In genomic region chr17:69574257-69575197, GRCh38 we compare ENCODE assay signal across 12 cellular contexts.
DNase-seq lines count a peak whose midpoint lies in the region; ATAC-seq, FAIRE-seq and TF ChIP-seq lines count a peak whose summit lies in the region.
"Had no signal": no experiment of that assay in that cellular context is flagged by ENCODE, and none has a peak within 500 bp of the region (broad histone marks: within the 10 kb centered on the region; RNA-seq: fewer than 3 reads in every experiment).

No MANE protein-coding gene starts in this region.

- no peak overlapping the region for H3K4me3 Mint-ChIP-seq in Calu3 (ENCODE audit: low read depth, unreplicated experiment)
- H3K4me3 Mint-ChIP-seq in CD8-positive, alpha-beta memory T cell = no peak overlapping the region
- H3K4me3 Mint-ChIP-seq in activated CD8-positive, alpha-beta T cell treated with anti-CD3 and anti-CD28 coated beads for 36 hours = no peak overlapping the region
- H3K4me3 Mint-ChIP-seq: T-cell had no signal

- DNase-seq in GM12891 (ENCODE audit: insufficient read length, low spot score) (no peak), SK-N-SH (no peak), fibroblast of the conjunctiva (ENCODE audit: low read depth) (peak; percentile 14), retinal pigment epithelial cell (ENCODE audit: low read depth) (peak; percentile 55), Calu3 (no peak), LoVo (ENCODE audit: low spot score) (no peak)
- DNase-seq in CD8-positive, alpha-beta memory T cell = no peak
- DNase-seq in activated CD8-positive, alpha-beta T cell treated with anti-CD3 and anti-CD28 coated beads for 36 hours = no peak
- DNase-seq: aorta, DMS153, mucosa of descending colon, T-cell had no signal

- no peak overlapping the region for H3K9ac ChIP-seq in SK-N-SH

- H3K4me3 ChIP-seq in SK-N-SH (ENCODE audit: low read depth in 2 of 2, low read length in 1 of 2) (no peak overlapping the region), retinal pigment epithelial cell (ENCODE audit: low read length) (no peak overlapping the region)
- H3K4me3 ChIP-seq in CD8-positive, alpha-beta memory T cell (ENCODE audit: low read length) = no peak overlapping the region
- H3K4me3 ChIP-seq: mucosa of descending colon had no signal

- H3K9me3 Mint-ChIP-seq in Calu3 (ENCODE audit: low read depth, unreplicated experiment) = peaks cover 2% of the 10 kb centered on the region
- H3K9me3 Mint-ChIP-seq in CD8-positive, alpha-beta memory T cell = no peaks in the 10 kb centered on the region
- H3K9me3 Mint-ChIP-seq in activated CD8-positive, alpha-beta T cell treated with anti-CD3 and anti-CD28 coated beads for 36 hours = no peaks in the 10 kb centered on the region
- H3K9me3 Mint-ChIP-seq: T-cell had no signal

- TF ChIP-seq CTCF in SK-N-SH (IDR thresholded peaks at IDR 0.05) (no peak), retinal pigment epithelial cell (conservative IDR thresholded peaks at IDR 0.05; ENCODE audit: low read depth, low read length) (no peak), Calu3 (IDR thresholded peaks at IDR 0.05; ENCODE audit: unreplicated experiment) (no peak)
- no peak for TF ChIP-seq CTCF in activated CD8-positive, alpha-beta T cell treated with anti-CD3 and anti-CD28 coated beads for 36 hours (IDR thresholded peaks at IDR 0.05)

- H3K4me1 Mint-ChIP-seq in Calu3 (ENCODE audit: low read depth, unreplicated experiment) = no peaks in the 10 kb centered on the region
- H3K4me1 Mint-ChIP-seq in CD8-positive, alpha-beta memory T cell = no peaks in the 10 kb centered on the region
- no peaks in the 10 kb centered on the region for H3K4me1 Mint-ChIP-seq in activated CD8-positive, alpha-beta T cell treated with anti-CD3 and anti-CD28 coated beads for 36 hours (ENCODE audit: low read depth)

- no peak overlapping the region for H3K27ac Mint-ChIP-seq in Calu3 (ENCODE audit: unreplicated experiment)
- no peak overlapping the region for H3K27ac Mint-ChIP-seq in CD8-positive, alpha-beta memory T cell
- no peak overlapping the region for H3K27ac Mint-ChIP-seq in activated CD8-positive, alpha-beta T cell treated with anti-CD3 and anti-CD28 coated beads for 36 hours
- H3K27ac Mint-ChIP-seq: T-cell had no signal

- CTCF ChIA-PET in SK-N-SH (lab: Yijun Ruan, JAX) (interaction anchor here (1.3 to 3.5 kb wide), 6 partner anchors 33 to 1055 kb away, joined by 3 to 13 read pairs (median 4); no protein-coding TSS in a partner anchor), Calu3 (lab: Charles Lee) (no interaction called here)
- CTCF ChIA-PET in CD8-positive, alpha-beta memory T cell (lab: Charles Lee) = no interaction called here
- CTCF ChIA-PET in activated CD8-positive, alpha-beta T cell treated with anti-CD3 and anti-CD28 coated beads for 36 hours (lab: Charles Lee) = no interaction called here

- no peak for ATAC-seq in activated CD8-positive, alpha-beta T cell treated with anti-CD3 and anti-CD28 coated beads for 36 hours
- ATAC-seq: mucosa of descending colon, T-cell had no signal

- H3K9me3 ChIP-seq in SK-N-SH = no peaks in the 10 kb centered on the region
- no peaks in the 10 kb centered on the region for H3K9me3 ChIP-seq in CD8-positive, alpha-beta memory T cell (ENCODE audit: low read length)
- H3K9me3 ChIP-seq: mucosa of descending colon had no signal

- TF ChIP-seq EP300 in SK-N-SH (IDR thresholded peaks at IDR 0.05; ENCODE audit: borderline replicate concordance in 1 of 2, low read depth in 1 of 2, low read length in 1 of 2) = no peak

- H3K36me3 ChIP-seq in SK-N-SH (replicated peaks in 1 of 2; ENCODE audit: control insufficient read depth in 1 of 2, insufficient read depth in 2 of 2, low read length in 1 of 2) = no peaks in the 10 kb centered on the region
- no peaks in the 10 kb centered on the region for H3K36me3 ChIP-seq in CD8-positive, alpha-beta memory T cell (ENCODE audit: insufficient read depth, low read length)

- H3K27me3 ChIP-seq in SK-N-SH (ENCODE audit: insufficient read depth) = no peaks in the 10 kb centered on the region
- H3K27me3 ChIP-seq in CD8-positive, alpha-beta memory T cell (ENCODE audit: insufficient read depth, low read length, poor library complexity, severe bottlenecking) = no peaks in the 10 kb centered on the region

- no peaks in the 10 kb centered on the region for H3K79me2 ChIP-seq in SK-N-SH (ENCODE audit: insufficient read depth)

- peak; percentile 9 for FAIRE-seq in GM12891 (lab: Jason Lieb, UNC)

- 77% methylated on average over 10 of the region's 10 CpGs for WGBS in SK-N-SH (ENCODE audit: low lambda C conversion rate)

- H3K9me2 ChIP-seq in SK-N-SH = no peaks in the 10 kb centered on the region

- TF ChIP-seq POLR2A in GM12891 (IDR thresholded peaks at IDR 0.05; ENCODE audit: low read depth, low read length) = no peak

- H3F3A ChIP-seq in SK-N-SH (replicated peaks; ENCODE audit: insufficient read depth) = peaks cover 17% of the 10 kb centered on the region

- peak overlapping the region; percentile 1; the same call in 1 of the 2 replicates for H3K4me2 ChIP-seq in SK-N-SH

- H3K27ac ChIP-seq in SK-N-SH (ENCODE audit: low read depth in 2 of 2, low read length in 1 of 2) = peak overlapping the region in 1 of 2 experiments; percentile 11; a peak in 2 of 4 replicates
- H3K27ac ChIP-seq in CD8-positive, alpha-beta memory T cell (ENCODE audit: low read depth, low read length) = no peak overlapping the region

- no TSS peak for BruUV-seq in Calu3 (replicated peaks; lab: Mats Ljungman, UMichigan)

- no peaks in the 10 kb centered on the region for H3K27me3 Mint-ChIP-seq in Calu3 (ENCODE audit: unreplicated experiment)
- peaks cover 0 to 34% of the 10 kb centered on the region in 2 donors for H3K27me3 Mint-ChIP-seq in CD8-positive, alpha-beta memory T cell
- peaks cover 2% of the 10 kb centered on the region for H3K27me3 Mint-ChIP-seq in activated CD8-positive, alpha-beta T cell treated with anti-CD3 and anti-CD28 coated beads for 36 hours

- intact Hi-C loops in Calu3 (cut with micrococcal nuclease; ENCODE audit: unreplicated experiment) = no loop called here
- intact Hi-C loops in activated CD8-positive, alpha-beta T cell treated with anti-CD3 and anti-CD28 coated beads for 36 hours (cut with micrococcal nuclease) = loop anchor here (5.0 kb wide), 1 partner anchor 423 kb away; no protein-coding TSS in a partner anchor

- no peak overlapping the region for H2AFZ ChIP-seq in SK-N-SH (ENCODE audit: low read depth)

- TF ChIP-seq RAD21 in SK-N-SH (IDR thresholded peaks at IDR 0.05; ENCODE audit: low read length) = no peak

- H3K4me1 ChIP-seq in SK-N-SH (ENCODE audit: control insufficient read depth in 1 of 2, insufficient read depth in 2 of 2, low read depth in 1 of 2, low read length in 1 of 2) = peaks cover 3 to 23% of the 10 kb centered on the region in 2 experiments; a peak in 3 of 4 replicates
- H3K4me1 ChIP-seq in CD8-positive, alpha-beta memory T cell (ENCODE audit: insufficient read depth, low read length) = no peaks in the 10 kb centered on the region

- POLR2A ChIA-PET in SK-N-SH (lab: Yijun Ruan, JAX) = no interaction called here
- POLR2A ChIA-PET in CD8-positive, alpha-beta memory T cell (lab: Charles Lee) = no interaction called here
- POLR2A ChIA-PET in activated CD8-positive, alpha-beta T cell treated with anti-CD3 and anti-CD28 coated beads for 36 hours (lab: Charles Lee) = no interaction called here

- no peaks in the 10 kb centered on the region for H4K20me1 ChIP-seq in SK-N-SH (ENCODE audit: insufficient read depth)

- H3K36me3 Mint-ChIP-seq in Calu3 (ENCODE audit: insufficient read depth, unreplicated experiment) = peaks cover 2% of the 10 kb centered on the region
- no peaks in the 10 kb centered on the region for H3K36me3 Mint-ChIP-seq in CD8-positive, alpha-beta memory T cell
- no peaks in the 10 kb centered on the region for H3K36me3 Mint-ChIP-seq in activated CD8-positive, alpha-beta T cell treated with anti-CD3 and anti-CD28 coated beads for 36 hours (ENCODE audit: low read depth)
- H3K36me3 Mint-ChIP-seq: T-cell had no signal

TF ChIP-seq in GM12891, 5 proteins besides CTCF, POLR2A, EP300 and RAD21:
- no peak for TF ChIP-seq POU2F2 (IDR thresholded peaks at IDR 0.05; ENCODE audit: low read depth, low read length)
- TF ChIP-seq POLR2AphosphoS5 (IDR thresholded peaks at IDR 0.05; ENCODE audit: low read depth, low read length) = no peak
- no peak for TF ChIP-seq TAF1 (IDR thresholded peaks at IDR 0.05; ENCODE audit: low read depth, low read length)
- no peak for TF ChIP-seq PAX5 (IDR thresholded peaks at IDR 0.05; ENCODE audit: insufficient read depth, low read length, severe bottlenecking)
- no peak for TF ChIP-seq SPI1 (IDR thresholded peaks at IDR 0.05; ENCODE audit: low read depth, low read length)

TF ChIP-seq in SK-N-SH, 30 proteins besides CTCF, POLR2A, EP300 and RAD21 (continues in another document):
- TF ChIP-seq RFX5 (IDR thresholded peaks at IDR 0.05; ENCODE audit: low read length) (no peak), USF1 (IDR thresholded peaks at IDR 0.05; ENCODE audit: borderline replicate concordance, low read depth) (no peak), FOSL2 (IDR thresholded peaks at IDR 0.05; ENCODE audit: borderline replicate concordance, low read depth) (no peak), IRF3 (IDR thresholded peaks at IDR 0.05; ENCODE audit: low read depth, low read length) (no peak), SMC3 (IDR thresholded peaks at IDR 0.05; ENCODE audit: low read depth, low read length) (no peak), GATA2 (CRISPR knock-in tag; IDR thresholded peaks at IDR 0.05) (no peak)

Comparison
In these comparisons a context has a peak if more than half of its experiments do, and no peak if none do; other contexts are left out.
1. DNase-seq: peak in fibroblast of the conjunctiva (single experiment) and retinal pigment epithelial cell (single experiment); none in GM12891 (single experiment), SK-N-SH (single experiment), Calu3 (single experiment), CD8-positive, alpha-beta memory T cell (0 of 5), LoVo (single experiment) and activated CD8-positive, alpha-beta T cell treated with anti-CD3 and anti-CD28 coated beads for 36 hours (single experiment).